13 cellular contexts compared by ENCODE assay signal in genomic region chr10:50395279-50395678, GRCh38.
DNase-seq lines count a peak whose midpoint lies in the region; ATAC-seq and TF ChIP-seq lines count a peak whose summit lies in the region.
"Had no signal": no experiment of that assay in that cellular context is flagged by ENCODE, and none has a peak within 500 bp of the region (broad histone marks: within the 10 kb centered on the region; RNA-seq: fewer than 3 reads in every experiment).

No MANE protein-coding gene starts in this region.

- peaks cover 72% of the 10 kb centered on the region for H3K4me1 Mint-ChIP-seq in Caco-2 (ENCODE audit: low read depth, unreplicated experiment)
- peaks cover 35 to 42% of the 10 kb centered on the region in 2 donors for H3K4me1 Mint-ChIP-seq in effector memory CD8-positive, alpha-beta T cell (ENCODE audit: low read depth in 2 of 2)

- H3K27ac Mint-ChIP-seq in Caco-2 (ENCODE audit: unreplicated experiment), result peak overlapping the region; percentile 72
- peak overlapping the region in 1 of 2 donors; percentile 74 for H3K27ac Mint-ChIP-seq in effector memory CD8-positive, alpha-beta T cell
- H3K27ac Mint-ChIP-seq: activated B cell treated with CpG ODN at 0.5 μM for 24 hours; stimulated activated naive CD8-positive, alpha-beta T cell treated with anti-CD3 and anti-CD28 coated beads, Interleukin-15, Interleukin-2, amounts not matched to agents 100 ng/mL and 50 ng/mL, for 24 hours had no signal

- no peaks in the 10 kb centered on the region for H3K27me3 ChIP-seq in Caco-2 (replicated peaks; ENCODE audit: control insufficient read depth, insufficient read depth, low read length)
- H3K27me3 ChIP-seq in osteoblast (ENCODE audit: insufficient read depth, low read length), result no peaks in the 10 kb centered on the region
- no peaks in the 10 kb centered on the region for H3K27me3 ChIP-seq in ovary

- BruUV-seq in Caco-2 (replicated peaks; lab: Mats Ljungman, UMichigan), result no TSS peak

- no peak overlapping the region for H3K4me2 ChIP-seq in osteoblast (ENCODE audit: insufficient read depth, low read length)

- H3K79me2 ChIP-seq in osteoblast (ENCODE audit: insufficient read depth, low read length), result peaks cover 70% of the 10 kb centered on the region

- H3K27me3 Mint-ChIP-seq in Caco-2 (ENCODE audit: insufficient read depth, unreplicated experiment), result no peaks in the 10 kb centered on the region
- no peaks in the 10 kb centered on the region for H3K27me3 Mint-ChIP-seq in effector memory CD8-positive, alpha-beta T cell
- H3K27me3 Mint-ChIP-seq: activated B cell treated with CpG ODN at 0.5 μM for 24 hours; stimulated activated naive CD8-positive, alpha-beta T cell treated with anti-CD3 and anti-CD28 coated beads, Interleukin-15, Interleukin-2, amounts not matched to agents 100 ng/mL and 50 ng/mL, for 24 hours had no signal

- CTCF ChIA-PET in Caco-2 (lab: Charles Lee) (interaction anchor here (0.9 to 1.3 kb wide), 2 partner anchors 23 to 27 kb away, joined by 3 to 5 read pairs; no protein-coding TSS in a partner anchor), HEK293T (lab: Yijun Ruan, JAX) (no interaction called here)

- no peak overlapping the region for H2AFZ ChIP-seq in osteoblast (ENCODE audit: low read length)

- peaks cover 5% of the 10 kb centered on the region for H4K20me1 ChIP-seq in osteoblast (ENCODE audit: insufficient read depth, low read length)

- TF ChIP-seq POLR2A in ovary (IDR thresholded peaks at IDR 0.05), result no peak

- peak overlapping the region; percentile 25 for H3K27ac ChIP-seq in osteoblast (ENCODE audit: low read depth, low read length)
- H3K27ac ChIP-seq in ovary, result no peak overlapping the region
- H3K27ac ChIP-seq: coronary artery had no signal

- POLR2A ChIA-PET in Caco-2 (lab: Charles Lee), result interaction anchor here (0.6 kb wide), 1 partner anchor 13 kb away, joined by 6 read pairs; no protein-coding TSS in a partner anchor
- POLR2A ChIA-PET in HEK293T (lab: Yijun Ruan, JAX), result no interaction called here

- no peaks in the 10 kb centered on the region for H3K9me3 Mint-ChIP-seq in Caco-2 (ENCODE audit: unreplicated experiment)
- H3K9me3 Mint-ChIP-seq in effector memory CD8-positive, alpha-beta T cell, result no peaks in the 10 kb centered on the region
- H3K9me3 Mint-ChIP-seq: activated B cell treated with CpG ODN at 0.5 μM for 24 hours; stimulated activated naive CD8-positive, alpha-beta T cell treated with anti-CD3 and anti-CD28 coated beads, Interleukin-15, Interleukin-2, amounts not matched to agents 100 ng/mL and 50 ng/mL, for 24 hours had no signal

- DNase-seq in Caco-2 (peak; percentile 48 to 61), NOMO-1 (lab: John Stamatoyannopoulos, UW; ENCODE audit: unreplicated experiment in 2 of 2) (peak; percentile 51 to 70), osteoblast (ENCODE audit: insufficient read length, low spot score, missing footprints) (no peak), HEK293T (ENCODE audit: extremely low spot score) (no peak), ovary (no peak), NCI-H526 treated with DMSO at 0.1 percent for 48 hours (lab: John Stamatoyannopoulos, UW) (no peak)
- DNase-seq in effector memory CD8-positive, alpha-beta T cell, result no peak
- DNase-seq: activated B cell treated with CpG ODN at 0.5 μM for 24 hours, hypothalamus, NCI-H187 had no signal

- no peak for TF ChIP-seq EP300 in ovary (IDR thresholded peaks at IDR 0.05)

- TF ChIP-seq CTCF in Caco-2 (IDR thresholded peaks at IDR 0.05; ENCODE audit: insufficient read depth in 1 of 2, low read depth in 1 of 2, low read length in 1 of 2, severe bottlenecking in 1 of 2, unreplicated experiment in 1 of 2), result no peak
- TF ChIP-seq CTCF in osteoblast (IDR thresholded peaks at IDR 0.05; ENCODE audit: extremely low read depth, low read depth, low read length), result no peak
- TF ChIP-seq CTCF in ovary (IDR thresholded peaks at IDR 0.05), result no peak

- H3K36me3 Mint-ChIP-seq in Caco-2 (ENCODE audit: insufficient read depth, unreplicated experiment), result peaks cover 9% of the 10 kb centered on the region
- peaks cover 10% of the 10 kb centered on the region for H3K36me3 Mint-ChIP-seq in effector memory CD8-positive, alpha-beta T cell (ENCODE audit: insufficient read depth)

- H3K9me3 ChIP-seq in Caco-2 (no peaks in the 10 kb centered on the region), osteoblast (ENCODE audit: low read depth, low read length) (no peaks in the 10 kb centered on the region), ovary (no peaks in the 10 kb centered on the region)

- H3K36me3 ChIP-seq in Caco-2 (ENCODE audit: control insufficient read depth, insufficient read depth, low read length), result no peaks in the 10 kb centered on the region
- H3K36me3 ChIP-seq in osteoblast (ENCODE audit: insufficient read depth, low read length), result no peaks in the 10 kb centered on the region
- no peaks in the 10 kb centered on the region for H3K36me3 ChIP-seq in ovary

- H3K4me1 ChIP-seq in Caco-2 (peaks cover 87% of the 10 kb centered on the region), osteoblast (ENCODE audit: insufficient read depth, low read length) (peaks cover 47% of the 10 kb centered on the region), ovary (ENCODE audit: insufficient read depth) (no peaks in the 10 kb centered on the region)

- 54 to 100% (median 100%) methylated on average over 1 of the region's 1 CpG for WGBS in ovary, 3 donors

- intact Hi-C loops in Caco-2 (cut with micrococcal nuclease; ENCODE audit: unreplicated experiment) (loop anchor here (2.0 kb wide), 1 partner anchor 24 kb away; no protein-coding TSS in a partner anchor), ovary (cut with DNase I) (no loop called here)

- H3K4me3 Mint-ChIP-seq in Caco-2 (ENCODE audit: unreplicated experiment), result no peak overlapping the region
- H3K4me3 Mint-ChIP-seq in effector memory CD8-positive, alpha-beta T cell, result no peak overlapping the region
- H3K4me3 Mint-ChIP-seq: activated B cell treated with CpG ODN at 0.5 μM for 24 hours; stimulated activated naive CD8-positive, alpha-beta T cell treated with anti-CD3 and anti-CD28 coated beads, Interleukin-15, Interleukin-2, amounts not matched to agents 100 ng/mL and 50 ng/mL, for 24 hours had no signal

- ATAC-seq in esophagus mucosa, result peak; percentile 95
- ATAC-seq in effector memory CD8-positive, alpha-beta T cell (replicated peaks), result no peak

- no peak overlapping the region for H3K4me3 ChIP-seq in Caco-2 (ENCODE audit: low read depth, low read length)
- H3K4me3 ChIP-seq in osteoblast (ENCODE audit: insufficient read depth, low read length), result no peak overlapping the region
- H3K4me3 ChIP-seq in ovary, result no peak overlapping the region
- H3K4me3 ChIP-seq: coronary artery had no signal

TF ChIP-seq in HEK293T, 16 proteins besides CTCF, POLR2A, EP300 and RAD21:
- no peak for TF ChIP-seq FOXM1 (IDR thresholded peaks at IDR 0.05; ENCODE audit: borderline replicate concordance)
- TF ChIP-seq LEF1 (IDR thresholded peaks at IDR 0.05; ENCODE audit: borderline replicate concordance), result no peak
- no peak for TF ChIP-seq BHLHE40 (IDR thresholded peaks at IDR 0.05; ENCODE audit: borderline replicate concordance)

Comparison
In these comparisons a context has a peak if more than half of its experiments do, and no peak if none do; other contexts are left out.
1. DNase-seq: peak in Caco-2 (2 of 2) and NOMO-1 (2 of 2); none in osteoblast (single experiment), HEK293T (single experiment), effector memory CD8-positive, alpha-beta T cell (0 of 3), ovary (0 of 5) and NCI-H526 treated with DMSO at 0.1 percent for 48 hours (single experiment).